Comparison of ENCODE assay signal across 8 cellular contexts in genomic region chr12:43758728-43759563, GRCh38. TPM values are rescaled to one million over a fixed set of nuclear protein-coding genes. Genes with fewer than 3 reads are reported as not detected.
DNase-seq lines count a peak whose midpoint lies in the region; ATAC-seq, FAIRE-seq and TF ChIP-seq lines count a peak whose summit lies in the region.

Gene IRAK4 (plus strand): TSS chr12:43758951. CDS start chr12:43768112, 9,161 bp downstream.
Gene PUS7L (minus strand): TSS chr12:43758790. CDS start chr12:43755245, 3,545 bp downstream.

- peak within 1 kb of the TSS; percentile 88 for H3K27ac ChIP-seq in OCI-LY7 (ENCODE audit: low read depth, low read length, poor library complexity, severe bottlenecking)
- H3K27ac ChIP-seq in endothelial cell of umbilical vein (ENCODE audit: insufficient read depth, low read depth, low read length) = peak within 1 kb of the TSS; percentile 75

- DNase-seq in DMS 273 (lab: John Stamatoyannopoulos, UW; ENCODE audit: unreplicated experiment) (peak; percentile 98), HuH-7 (ENCODE audit: low spot score) (peak; percentile 81), OCI-LY7 (ENCODE audit: low spot score) (peak; percentile 99), activated T-cell treated with anti-CD3 and anti-CD28 coated beads for 1 hour (ENCODE audit: low read depth) (peak; percentile 92), endothelial cell of umbilical vein (ENCODE audit: low read depth, low spot score) (peak; percentile 98), midbrain (lab: John Stamatoyannopoulos, UW) (peak; percentile 98)
- peak; percentile 87 to 91 for DNase-seq in stimulated activated CD8-positive, alpha-beta memory T cell treated with anti-CD3 and anti-CD28 coated beads, Interleukin-2, amount 100 ng/mL, for 48 hours (ENCODE audit: low read depth in 2 of 2)

- ATAC-seq in GM21515 (IDR thresholded peaks at IDR 0.05; ENCODE audit: unreplicated experiment) = peak; percentile 94

- peak within 1 kb of the TSS; percentile 67 for H3K9ac ChIP-seq in endothelial cell of umbilical vein (replicated peaks; ENCODE audit: extremely low read depth, insufficient read depth, low read length)

- peak; percentile 85 for FAIRE-seq in endothelial cell of umbilical vein (lab: Jason Lieb, UNC)

- CTCF ChIA-PET in OCI-LY7 (lab: Charles Lee; ENCODE audit: unreplicated experiment) (no interaction called here), endothelial cell of umbilical vein (lab: Charles Lee) (interaction anchor here (0.7 to 3.2 kb wide), 7 partner anchors 9 to 340 kb away, joined by 3 to 13 read pairs (median 6); partner anchors contain the start of gene TWF1)

- H3K9me1 ChIP-seq in endothelial cell of umbilical vein (replicated peaks; ENCODE audit: control insufficient read depth, extremely low read depth, insufficient read depth, low read length) = no peaks in the 10 kb centered on the region

- H3K9me3 ChIP-seq in OCI-LY7 (ENCODE audit: low read length) (0 out of 2 replicates have a peak, but pooled peaks cover 4% of the 10 kb centered on the region), endothelial cell of umbilical vein (replicated peaks; ENCODE audit: control insufficient read depth, insufficient read depth, low read length) (no peaks in the 10 kb centered on the region)

- TSS peak; percentile 52 for BruUV-seq in OCI-LY7 (replicated peaks; lab: Mats Ljungman, UMichigan)
- TSS peak; percentile 59 for BruUV-seq in endothelial cell of umbilical vein (replicated peaks; lab: Mats Ljungman, UMichigan)

- H3K4me2 ChIP-seq in OCI-LY7 (ENCODE audit: low read length) = peak within 1 kb of the TSS; percentile 99
- H3K4me2 ChIP-seq in endothelial cell of umbilical vein (ENCODE audit: insufficient read depth, low read length) = peak within 1 kb of the TSS; percentile 85

- H3K27me3 ChIP-seq in endothelial cell of umbilical vein (ENCODE audit: control insufficient read depth in 2 of 2, insufficient read depth in 2 of 2, low read length in 2 of 2) = no peaks in the 10 kb centered on the region

- H3K4me1 ChIP-seq in OCI-LY7 (ENCODE audit: insufficient read depth, low read length, poor library complexity, severe bottlenecking) = peaks cover 40% of the 10 kb centered on the region
- H3K4me1 ChIP-seq in endothelial cell of umbilical vein (ENCODE audit: control insufficient read depth, extremely low read depth, insufficient read depth, low read length) = peaks cover 17% of the 10 kb centered on the region

- POLR2A ChIA-PET in OCI-LY7 (lab: Charles Lee) = interaction anchor here (0.7 to 4.1 kb wide), 13 partner anchors 9 to 1456 kb away, joined by 3 to 27 read pairs (median 3); partner anchors contain the start of genes TMEM117 and TWF1
- POLR2A ChIA-PET in endothelial cell of umbilical vein (lab: Charles Lee) = interaction anchor here (1.1 kb wide), 1 partner anchor 47 kb away, joined by 7 read pairs; the partner anchor contains the start of gene TWF1

- H3K79me2 ChIP-seq in OCI-LY7 (ENCODE audit: insufficient read depth, low read depth, low read length) = peaks cover 70% of the 10 kb centered on the region
- H3K79me2 ChIP-seq in endothelial cell of umbilical vein (ENCODE audit: control insufficient read depth, insufficient read depth, low read length) = peaks cover 10% of the 10 kb centered on the region

- no peaks in the 10 kb centered on the region for H3K9me2 ChIP-seq in OCI-LY7 (ENCODE audit: insufficient read depth, low read length)

- dilution Hi-C loops in endothelial cell of umbilical vein (cut with MboI; ENCODE audit: extremely low pct_ligation_motif_present, low sequenced_read_pairs) = no loop called here

- H3K36me3 ChIP-seq in OCI-LY7 (ENCODE audit: insufficient read depth, low read length) = peaks cover 22% of the 10 kb centered on the region
- H3K36me3 ChIP-seq in endothelial cell of umbilical vein (ENCODE audit: control insufficient read depth in 2 of 2, extremely low read depth in 1 of 2, insufficient read depth in 2 of 2, low read length in 2 of 2) = no peaks in the 10 kb centered on the region

- TF ChIP-seq POLR2A in endothelial cell of umbilical vein (IDR thresholded peaks at IDR 0.05; ENCODE audit: low read depth, low read length) = peak; percentile 82

- H4K20me1 ChIP-seq in OCI-LY7 (ENCODE audit: insufficient read depth, low read length) (peaks cover 10% of the 10 kb centered on the region; the same call in 1 of the 2 replicates), endothelial cell of umbilical vein (replicated peaks; ENCODE audit: control insufficient read depth, extremely low read depth, insufficient read depth, low read length) (no peaks in the 10 kb centered on the region)

- TF ChIP-seq CTCF in OCI-LY7 (conservative IDR thresholded peaks at IDR 0.05; ENCODE audit: low read length) (peak; percentile 43), endothelial cell of umbilical vein (IDR thresholded peaks at IDR 0.05; ENCODE audit: extremely low read depth in 1 of 2, insufficient read depth in 1 of 2, low read depth in 1 of 2, low read length in 2 of 2) (peak; percentile 25 to 58)

- H2AFZ ChIP-seq in OCI-LY7 (ENCODE audit: low read length) = peak within 1 kb of the TSS; percentile 75
- peak within 1 kb of the TSS; percentile 92 for H2AFZ ChIP-seq in endothelial cell of umbilical vein (ENCODE audit: low read depth, low read length)

- H3K4me3 ChIP-seq in OCI-LY7 (ENCODE audit: low read depth, low read length, poor library complexity, severe bottlenecking) = peak within 1 kb of the TSS; percentile 76
- peak within 1 kb of the TSS; percentile 65 to 75 (median 66) for H3K4me3 ChIP-seq in endothelial cell of umbilical vein (replicated peaks in 1 of 3; ENCODE audit: insufficient read depth in 1 of 3, low read depth in 1 of 3, low read length in 3 of 3)

- intact Hi-C loops in OCI-LY7 (cut with micrococcal nuclease; ENCODE audit: unreplicated experiment) (loop anchor here (1.0 to 2.0 kb wide), 3 partner anchors 46 to 123 kb away; partner anchors contain the start of gene TMEM117), endothelial cell of umbilical vein (cut with micrococcal nuclease) (loop anchor here (1.0 kb wide), 1 partner anchor 47 kb away; the partner anchor contains the start of gene TWF1)

TF ChIP-seq in endothelial cell of umbilical vein, 7 proteins besides CTCF, POLR2A, EP300 and RAD21:
- TF ChIP-seq POLR2AphosphoS5 (IDR thresholded peaks at IDR 0.05; ENCODE audit: insufficient read depth, low read depth, low read length) (peak; percentile 78), JUN (IDR thresholded peaks at IDR 0.05; ENCODE audit: borderline replicate concordance, insufficient read depth, insufficient read length, low read depth) (no peak)

RNA-seq across cellular contexts. Expression of gene IRAK4, which starts in this region (rescaled TPM):
- total RNA-seq in OCI-LY7 (2014; rRNA removed; shearing (Covaris generic)) = 17.3 and 17.9 TPM in 2 replicates
- total RNA-seq in OCI-LY7 (2022) (28.9 and 31.7 TPM in 2 replicates), endothelial cell of umbilical vein (13.1 and 17.1 TPM in 2 replicates)
- 7.5 and 10.8 TPM in 2 replicates for polyA plus RNA-seq in endothelial cell of umbilical vein
- 7.5 and 9.2 TPM in 2 replicates for polyA plus RNA-seq in endothelial cell of umbilical vein (2011; cell fraction: cytosol; rRNA removed)
- 33.6 and 38.0 TPM in 2 replicates for polyA plus RNA-seq in endothelial cell of umbilical vein (2011; cell fraction: nucleus; rRNA removed)
- 13.5 and 15.4 TPM in 2 replicates for polyA plus RNA-seq in endothelial cell of umbilical vein (2012)
- polyA minus RNA-seq in endothelial cell of umbilical vein = 10.0 and 14.1 TPM in 2 replicates
- 3.0 TPM for polyA minus RNA-seq in endothelial cell of umbilical vein (2011; cell fraction: cytosol; rRNA and poly(A)+ RNA removed)
- 10.3 and 19.7 TPM in 2 replicates for polyA minus RNA-seq in endothelial cell of umbilical vein (2011; cell fraction: nucleus; rRNA and poly(A)+ RNA removed)

RNA-seq across cellular contexts. Expression of gene PUS7L, which starts in this region (rescaled TPM):
- 20.5 and 21.1 TPM in 2 replicates for total RNA-seq in OCI-LY7 (2014; rRNA removed; shearing (Covaris generic))
- total RNA-seq in OCI-LY7 (2022) (23.3 and 27.0 TPM in 2 replicates), endothelial cell of umbilical vein (11.4 and 13.1 TPM in 2 replicates)
- polyA plus RNA-seq in endothelial cell of umbilical vein = 1.7 and 1.8 TPM in 2 replicates
- 2.0 and 2.2 TPM in 2 replicates for polyA plus RNA-seq in endothelial cell of umbilical vein (2011; cell fraction: cytosol; rRNA removed)
- polyA plus RNA-seq in endothelial cell of umbilical vein (2011; cell fraction: nucleus; rRNA removed) = 4.2 and 6.1 TPM in 2 replicates
- 9.0 and 12.9 TPM in 2 replicates for polyA plus RNA-seq in endothelial cell of umbilical vein (2012)
- polyA minus RNA-seq in endothelial cell of umbilical vein = 11.0 and 15.5 TPM in 2 replicates
- 10.9 TPM for polyA minus RNA-seq in endothelial cell of umbilical vein (2011; cell fraction: cytosol; rRNA and poly(A)+ RNA removed)
- polyA minus RNA-seq in endothelial cell of umbilical vein (2011; cell fraction: nucleus; rRNA and poly(A)+ RNA removed) = 6.5 and 10.5 TPM in 2 replicates

Comparison
In these comparisons a context has a peak if more than half of its experiments do, and no peak if none do; other contexts are left out.
1. Peak in every context shown above with its lines: DNase-seq, ATAC-seq, H3K4me3 ChIP-seq and H3K27ac ChIP-seq.